18 cellular contexts compared by ENCODE assay signal in genomic region chr9:18072967-18073366, GRCh38.
"Had no signal": no experiment of that assay in that cellular context is flagged by ENCODE, and none has a peak within 500 bp of the region (broad histone marks: within the 10 kb centered on the region; RNA-seq: fewer than 3 reads in every experiment).

No MANE protein-coding gene starts in this region.

- H3K4me1 Mint-ChIP-seq: naive thymus-derived CD8-positive, alpha-beta T cell; neural crest cell; stimulated activated naive B cell treated with anti-CD40 and anti-IgM and Interleukin-4, amounts not matched to agents 10 μg/mL and 1 μg/mL and 100 μg/mL, for 72 hours; stimulated activated naive CD8-positive, alpha-beta T cell treated with anti-CD3 and anti-CD28 coated beads, Interleukin-15, amount 100 ng/mL, for 72 hours had no signal

- DNase-seq: effector memory CD4-positive, alpha-beta T cell; gastrocnemius medialis; glutamatergic neuron; left colon; mesendoderm; naive thymus-derived CD8-positive, alpha-beta T cell; posterior cingulate gyrus; spleen; stimulated activated CD4-positive, alpha-beta T cell treated with anti-CD3 and anti-CD28 coated beads, Interleukin-15, amount 100 ng/mL, for 24 hours; stimulated activated CD4-positive, alpha-beta T cell treated with anti-CD3 and anti-CD28 coated beads, Interleukin-1b, Interleukin-23, amount 100 ng/mL, for 48 hours; stimulated activated CD4-positive, alpha-beta T cell treated with anti-CD3 and anti-CD28 coated beads, Interleukin-4, amount 100 ng/mL, for 4 hours; stimulated activated naive B cell treated with anti-CD40 and anti-IgM and Interleukin-4, amounts not matched to agents 10 μg/mL and 1 μg/mL and 100 μg/mL, for 72 hours; stimulated activated naive CD8-positive, alpha-beta T cell treated with anti-CD3 and anti-CD28 coated beads, Interleukin-15, amount 100 ng/mL, for 72 hours; testis had no signal

- H3K27ac Mint-ChIP-seq: naive thymus-derived CD8-positive, alpha-beta T cell; stimulated activated naive B cell treated with anti-CD40 and anti-IgM and Interleukin-4, amounts not matched to agents 10 μg/mL and 1 μg/mL and 100 μg/mL, for 72 hours; stimulated activated naive CD8-positive, alpha-beta T cell treated with anti-CD3 and anti-CD28 coated beads, Interleukin-15, amount 100 ng/mL, for 72 hours had no signal

- H3K27ac ChIP-seq: gastrocnemius medialis, testis, tibial nerve had no signal

- H3K27me3 Mint-ChIP-seq: stimulated activated naive B cell treated with anti-CD40 and anti-IgM and Interleukin-4, amounts not matched to agents 10 μg/mL and 1 μg/mL and 100 μg/mL, for 72 hours had no signal

- H3K36me3 ChIP-seq: gastrocnemius medialis, spleen, tibial nerve had no signal

- H3K9me3 Mint-ChIP-seq: neural crest cell; stimulated activated naive B cell treated with anti-CD40 and anti-IgM and Interleukin-4, amounts not matched to agents 10 μg/mL and 1 μg/mL and 100 μg/mL, for 72 hours had no signal

- H3K4me1 ChIP-seq: gastrocnemius medialis, spleen had no signal

- H3K4me3 ChIP-seq: gastrocnemius medialis, spleen, testis, tibial nerve had no signal

- H3K36me3 Mint-ChIP-seq: naive thymus-derived CD8-positive, alpha-beta T cell; stimulated activated naive B cell treated with anti-CD40 and anti-IgM and Interleukin-4, amounts not matched to agents 10 μg/mL and 1 μg/mL and 100 μg/mL, for 72 hours had no signal

- H3K4me3 Mint-ChIP-seq: naive thymus-derived CD8-positive, alpha-beta T cell; neural crest cell; stimulated activated naive B cell treated with anti-CD40 and anti-IgM and Interleukin-4, amounts not matched to agents 10 μg/mL and 1 μg/mL and 100 μg/mL, for 72 hours; stimulated activated naive CD8-positive, alpha-beta T cell treated with anti-CD3 and anti-CD28 coated beads, Interleukin-15, amount 100 ng/mL, for 72 hours had no signal

- ATAC-seq: esophagus mucosa; gastrocnemius medialis; left colon; naive thymus-derived CD8-positive, alpha-beta T cell; sciatic nerve; stimulated activated naive B cell treated with anti-CD40 and anti-IgM and Interleukin-4, amounts not matched to agents 10 μg/mL and 1 μg/mL and 100 μg/mL, for 72 hours; stimulated activated naive CD8-positive, alpha-beta T cell treated with anti-CD3 and anti-CD28 coated beads, Interleukin-15, amount 100 ng/mL, for 72 hours had no signal

- H3K27me3 ChIP-seq: gastrocnemius medialis, spleen, testis, tibial nerve had no signal

- H3K9me3 ChIP-seq: gastrocnemius medialis, spleen, testis, tibial nerve had no signal
